In the genomic region with DNA sequence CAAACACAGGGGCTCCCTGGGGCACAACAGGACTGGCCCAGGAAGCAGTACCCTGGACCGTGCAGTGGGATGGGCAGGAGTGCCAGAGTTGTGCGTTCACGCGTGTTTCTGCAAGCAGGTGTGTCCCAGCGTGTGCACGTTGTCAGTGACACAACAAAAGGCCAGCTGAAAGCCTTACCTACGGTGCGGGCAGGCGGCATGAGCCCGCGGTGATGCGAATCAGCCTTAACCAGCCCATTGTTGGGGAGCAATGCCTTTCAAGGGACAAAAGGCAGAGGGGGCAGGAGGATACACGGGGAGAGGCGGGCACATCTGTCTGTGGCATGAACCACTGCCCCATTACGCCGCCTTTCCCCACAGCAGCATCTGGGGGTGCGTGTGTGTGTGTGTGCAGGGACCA, we compare ENCODE assay signal across 18 cellular contexts.
"Had no signal": no experiment of that assay in that cellular context is flagged by ENCODE, and none has a peak within 500 bp of the region (broad histone marks: within the 10 kb centered on the region; RNA-seq: fewer than 3 reads in every experiment).

No MANE protein-coding gene starts in this region.

- DNase-seq: activated CD4-positive, alpha-beta T cell treated with anti-CD3 and anti-CD28 coated beads for 4 hours; activated CD8-positive, alpha-beta memory T cell treated with anti-CD3 and anti-CD28 coated beads, Interleukin-2, amount 50 U/mL, for 4 hours; activated CD8-positive, alpha-beta T cell treated with anti-CD3 and anti-CD28 coated beads for 36 hours; activated gamma-delta T cell treated with Interleukin-2 at 50 U/mL for 16 hours; activated naive CD8-positive, alpha-beta T cell treated with anti-CD3 and anti-CD28 coated beads for 36 hours; activated T-cell treated with anti-CD3 and anti-CD28 coated beads, Interleukin-2, amount 50 U/mL, for 72 hours; dorsolateral prefrontal cortex; foreskin keratinocyte; kidney; nucleus accumbens; substantia nigra; T-helper 1 cell; WERI-Rb-1 had no signal

- H3K27ac ChIP-seq: foreskin keratinocyte, right lobe of liver, WERI-Rb-1 had no signal

- H3K36me3 ChIP-seq: prostate gland, right lobe of liver, upper lobe of left lung, WERI-Rb-1 had no signal

- H3K4me1 Mint-ChIP-seq: activated naive CD8-positive, alpha-beta T cell treated with anti-CD3 and anti-CD28 coated beads for 36 hours; stimulated activated memory B cell treated with anti-CD40 and anti-IgM and Interleukin-4, amounts not matched to agents 10 μg/mL and 1 μg/mL and 100 μg/mL, for 72 hours had no signal

- H3K9me3 Mint-ChIP-seq: activated CD8-positive, alpha-beta T cell treated with anti-CD3 and anti-CD28 coated beads for 36 hours; activated naive CD8-positive, alpha-beta T cell treated with anti-CD3 and anti-CD28 coated beads for 36 hours; activated T-cell treated with anti-CD3 and anti-CD28 coated beads, Interleukin-2, amount 50 U/mL, for 72 hours; mesothelial cell of epicardium; stimulated activated memory B cell treated with anti-CD40 and anti-IgM and Interleukin-4, amounts not matched to agents 10 μg/mL and 1 μg/mL and 100 μg/mL, for 72 hours had no signal

- H3K4me3 ChIP-seq: dorsolateral prefrontal cortex, prostate gland, right lobe of liver had no signal

- ATAC-seq: activated CD8-positive, alpha-beta T cell treated with anti-CD3 and anti-CD28 coated beads for 36 hours; activated T-cell treated with anti-CD3 and anti-CD28 coated beads, Interleukin-2, amount 50 U/mL, for 72 hours; foreskin keratinocyte; right lobe of liver; stimulated activated memory B cell treated with anti-CD40 and anti-IgM and Interleukin-4, amounts not matched to agents 10 μg/mL and 1 μg/mL and 100 μg/mL, for 72 hours had no signal

- H3K4me3 Mint-ChIP-seq: activated CD8-positive, alpha-beta T cell treated with anti-CD3 and anti-CD28 coated beads for 36 hours; activated naive CD8-positive, alpha-beta T cell treated with anti-CD3 and anti-CD28 coated beads for 36 hours; activated T-cell treated with anti-CD3 and anti-CD28 coated beads, Interleukin-2, amount 50 U/mL, for 72 hours; mesothelial cell of epicardium; stimulated activated memory B cell treated with anti-CD40 and anti-IgM and Interleukin-4, amounts not matched to agents 10 μg/mL and 1 μg/mL and 100 μg/mL, for 72 hours had no signal

- H3K36me3 Mint-ChIP-seq: activated naive CD8-positive, alpha-beta T cell treated with anti-CD3 and anti-CD28 coated beads for 36 hours; mesothelial cell of epicardium; stimulated activated memory B cell treated with anti-CD40 and anti-IgM and Interleukin-4, amounts not matched to agents 10 μg/mL and 1 μg/mL and 100 μg/mL, for 72 hours had no signal

- H3K4me1 ChIP-seq: foreskin keratinocyte, prostate gland, right lobe of liver had no signal

- H3K27me3 ChIP-seq: foreskin keratinocyte, right lobe of liver, upper lobe of left lung had no signal

- H3K27ac Mint-ChIP-seq: activated CD8-positive, alpha-beta T cell treated with anti-CD3 and anti-CD28 coated beads for 36 hours; activated naive CD8-positive, alpha-beta T cell treated with anti-CD3 and anti-CD28 coated beads for 36 hours; activated T-cell treated with anti-CD3 and anti-CD28 coated beads, Interleukin-2, amount 50 U/mL, for 72 hours; stimulated activated memory B cell treated with anti-CD40 and anti-IgM and Interleukin-4, amounts not matched to agents 10 μg/mL and 1 μg/mL and 100 μg/mL, for 72 hours had no signal
